In the genomic region with DNA sequence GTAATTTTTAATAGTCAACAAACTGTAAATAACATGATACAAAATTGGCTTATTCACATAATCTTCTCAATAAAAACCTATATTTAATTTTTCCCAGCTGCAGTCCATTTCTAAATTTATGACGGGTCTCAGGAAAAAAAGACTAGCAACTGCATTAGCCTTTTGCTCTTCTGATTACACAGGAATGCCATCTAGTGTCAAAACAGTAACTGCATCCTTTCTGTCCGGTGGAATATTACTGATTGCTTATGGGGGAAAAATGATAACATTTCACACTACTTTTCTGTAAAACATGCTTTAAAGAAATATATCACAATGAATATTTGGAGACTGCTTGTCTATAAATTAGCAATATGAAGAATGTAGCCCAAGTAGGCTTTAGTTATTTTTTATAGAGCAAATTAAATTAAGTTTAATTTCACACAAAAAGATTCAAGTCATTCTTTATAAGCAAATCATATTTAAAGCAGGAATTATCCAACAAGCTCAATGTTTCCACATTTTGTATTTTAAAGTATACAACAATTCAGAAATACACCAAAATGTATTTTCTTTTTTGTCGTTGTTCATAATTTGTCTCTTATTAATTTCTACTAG, we compare ENCODE assay signal across 8 cellular contexts.
DNase-seq lines count a peak whose midpoint lies in the region; ATAC-seq lines count a peak whose summit lies in the region.

No MANE protein-coding gene starts in this region.

- no peaks in the 10 kb centered on the region for H3K9me3 Mint-ChIP-seq in activated T-helper 17 cell treated with anti-CD3 and anti-CD28 coated beads, Interleukin-2, amount 50 U/mL, for 72 hours

- H3K27ac Mint-ChIP-seq in activated T-helper 17 cell treated with anti-CD3 and anti-CD28 coated beads, Interleukin-2, amount 50 U/mL, for 72 hours: no peak overlapping the region

- H3K4me1 Mint-ChIP-seq in activated T-helper 17 cell treated with anti-CD3 and anti-CD28 coated beads, Interleukin-2, amount 50 U/mL, for 72 hours: no peaks in the 10 kb centered on the region

- DNase-seq in COLO829 (ENCODE audit: low spot score) (peak; percentile 10), Kasumi-1 (lab: John Stamatoyannopoulos, UW) (peak; percentile 63 to 79), SK-N-DZ (ENCODE audit: low spot score) (peak; percentile 40), iris pigment epithelial cell (ENCODE audit: low read depth) (peak; percentile 17)
- DNase-seq in stimulated activated naive CD4-positive, alpha-beta T cell (lab: John Stamatoyannopoulos, UW): no peak

- H3K4me3 Mint-ChIP-seq in activated T-helper 17 cell treated with anti-CD3 and anti-CD28 coated beads, Interleukin-2, amount 50 U/mL, for 72 hours: no peak overlapping the region

- no peak for ATAC-seq in activated T-helper 17 cell treated with anti-CD3 and anti-CD28 coated beads, Interleukin-2, amount 50 U/mL, for 72 hours (replicated peaks)
- ATAC-seq in HG03135 (IDR thresholded peaks at IDR 0.05; ENCODE audit: unreplicated experiment): no peak
- no peak for ATAC-seq in HG03439 (IDR thresholded peaks at IDR 0.05; ENCODE audit: unreplicated experiment)

- H3K36me3 Mint-ChIP-seq in activated T-helper 17 cell treated with anti-CD3 and anti-CD28 coated beads, Interleukin-2, amount 50 U/mL, for 72 hours (ENCODE audit: low read depth): no peaks in the 10 kb centered on the region

- H3K27me3 Mint-ChIP-seq in activated T-helper 17 cell treated with anti-CD3 and anti-CD28 coated beads, Interleukin-2, amount 50 U/mL, for 72 hours: no peaks in the 10 kb centered on the region

Comparison
In these comparisons a context has a peak if more than half of its experiments do, and no peak if none do; other contexts are left out.
1. DNase-seq: peak in COLO829 (single experiment), Kasumi-1 (2 of 2), SK-N-DZ (single experiment) and iris pigment epithelial cell (single experiment); none in stimulated activated naive CD4-positive, alpha-beta T cell (0 of 6).